Comparison of ENCODE assay signal across 8 cellular contexts in the genomic region with DNA sequence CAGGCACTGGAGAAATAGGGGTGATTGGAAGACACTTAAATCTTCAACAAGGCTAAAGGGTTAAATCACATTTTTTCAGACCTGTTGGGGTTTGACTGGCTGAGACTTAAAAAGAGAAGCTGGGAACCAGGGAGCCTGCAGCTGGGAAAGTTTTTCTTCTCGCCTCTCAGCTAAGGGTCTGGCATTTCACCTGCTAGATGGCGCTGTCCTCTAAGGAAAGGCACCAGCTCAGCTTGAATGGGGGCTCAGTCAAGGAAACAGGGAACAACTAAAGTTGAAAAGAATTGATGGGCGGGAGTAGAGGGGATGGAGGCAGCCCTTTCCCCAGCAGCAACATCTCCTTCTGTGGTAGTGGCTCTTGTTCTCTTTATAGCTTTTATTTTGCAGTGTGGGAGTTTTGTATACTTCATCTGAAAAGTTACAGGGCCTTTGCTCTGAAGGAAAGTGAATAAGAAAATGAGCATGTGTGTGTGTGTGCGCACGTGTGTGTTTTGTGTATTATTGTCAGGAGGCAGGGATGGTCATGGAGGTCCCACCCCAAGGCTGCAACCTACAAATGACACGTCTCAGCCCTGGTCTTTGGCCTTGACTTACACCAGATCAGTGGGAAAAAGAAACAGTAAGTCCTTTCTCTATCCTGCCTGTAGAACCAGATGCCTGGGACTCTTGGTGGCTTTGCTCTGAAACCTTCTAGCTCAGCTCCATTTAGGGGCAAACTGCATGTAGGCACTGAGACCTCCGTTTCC.
DNase-seq lines count a peak whose midpoint lies in the region; ATAC-seq and TF ChIP-seq lines count a peak whose summit lies in the region.

No MANE protein-coding gene starts in this region.

- H3K36me3 Mint-ChIP-seq in activated T-helper 2 cell treated with anti-CD3 and anti-CD28 coated beads, Interferon-gamma antibody, Interleukin-2, Interleukin-4, amounts not matched to agents 10 μg/mL and 5 μg/mL and 100 μg/mL, durations not matched to agents 14 hours and 24 hours and 36 hours (ENCODE audit: low read depth), result no peaks in the 10 kb centered on the region

- ATAC-seq in HG02840 (IDR thresholded peaks at IDR 0.05; ENCODE audit: low FRiP score, unreplicated experiment), result no peak

- H3K9me3 Mint-ChIP-seq in activated T-helper 2 cell treated with anti-CD3 and anti-CD28 coated beads, Interferon-gamma antibody, Interleukin-2, Interleukin-4, amounts not matched to agents 10 μg/mL and 5 μg/mL and 100 μg/mL, durations not matched to agents 14 hours and 24 hours and 36 hours, result no peaks in the 10 kb centered on the region

- H3K4me1 ChIP-seq in PC-9 (replicated peaks; ENCODE audit: insufficient read depth) (no peaks in the 10 kb centered on the region), osteoblast (ENCODE audit: insufficient read depth, low read length) (peaks cover 9% of the 10 kb centered on the region)

- H3K27me3 ChIP-seq in HL-60 (ENCODE audit: insufficient read depth, poor library complexity, severe bottlenecking) (no peaks in the 10 kb centered on the region), PC-9 (ENCODE audit: insufficient read depth, low read depth) (peaks cover 31% of the 10 kb centered on the region), osteoblast (ENCODE audit: insufficient read depth, low read length) (peaks cover 5% of the 10 kb centered on the region)

- CTCF ChIA-PET in PC-9 (lab: Charles Lee), result no interaction called here

- no TSS peak for BruUV-seq in PC-9 (replicated peaks; lab: Mats Ljungman, UMichigan)

- TF ChIP-seq CTCF in GM10266 (IDR thresholded peaks at IDR 0.05; ENCODE audit: control insufficient read depth, insufficient read depth, low read depth, missing control alignments) (peak; percentile 87), HL-60 (IDR thresholded peaks at IDR 0.05; ENCODE audit: insufficient read depth, low read length) (peak; percentile 55), PC-9 (conservative IDR thresholded peaks at IDR 0.05) (peak; percentile 69), osteoblast (IDR thresholded peaks at IDR 0.05; ENCODE audit: extremely low read depth, low read depth, low read length) (peak; percentile 95)

- H3K27ac Mint-ChIP-seq in activated T-helper 2 cell treated with anti-CD3 and anti-CD28 coated beads, Interferon-gamma antibody, Interleukin-2, Interleukin-4, amounts not matched to agents 10 μg/mL and 5 μg/mL and 100 μg/mL, durations not matched to agents 14 hours and 24 hours and 36 hours, result no peak overlapping the region

- H2AFZ ChIP-seq in PC-9 (no peak overlapping the region), osteoblast (ENCODE audit: low read length) (no peak overlapping the region)

- H3K9me3 ChIP-seq in PC-9 (ENCODE audit: insufficient read depth, low read depth) (no peaks in the 10 kb centered on the region), osteoblast (ENCODE audit: low read depth, low read length) (no peaks in the 10 kb centered on the region)

- no peaks in the 10 kb centered on the region for H3K27me3 Mint-ChIP-seq in activated T-helper 2 cell treated with anti-CD3 and anti-CD28 coated beads, Interferon-gamma antibody, Interleukin-2, Interleukin-4, amounts not matched to agents 10 μg/mL and 5 μg/mL and 100 μg/mL, durations not matched to agents 14 hours and 24 hours and 36 hours (ENCODE audit: low read depth)

- H3K4me3 ChIP-seq in HL-60 (replicated peaks; ENCODE audit: insufficient read depth, low read length) (no peak overlapping the region), PC-9 (no peak overlapping the region), osteoblast (ENCODE audit: insufficient read depth, low read length) (no peak overlapping the region)

- no peaks in the 10 kb centered on the region for H3K36me3 ChIP-seq in PC-9 (ENCODE audit: low read depth)
- H3K36me3 ChIP-seq in osteoblast (ENCODE audit: insufficient read depth, low read length), result no peaks in the 10 kb centered on the region

- H3K27ac ChIP-seq in HL-60 (replicated peaks) (no peak overlapping the region), PC-9 (no peak overlapping the region), osteoblast (ENCODE audit: low read depth, low read length) (no peak overlapping the region)

- H3K79me2 ChIP-seq in PC-9 (ENCODE audit: low read depth) (no peaks in the 10 kb centered on the region), osteoblast (ENCODE audit: insufficient read depth, low read length) (no peaks in the 10 kb centered on the region)

- H3F3A ChIP-seq in PC-9 (ENCODE audit: insufficient read depth, low read depth), result no peaks in the 10 kb centered on the region

- POLR2A ChIA-PET in PC-9 (lab: Charles Lee; ENCODE audit: unreplicated experiment), result no interaction called here

- H4K20me1 ChIP-seq in PC-9 (ENCODE audit: insufficient read depth) (no peaks in the 10 kb centered on the region), osteoblast (ENCODE audit: insufficient read depth, low read length) (no peaks in the 10 kb centered on the region)

- peak; percentile 69 for DNase-seq in GM10266 (ENCODE audit: extremely low spot score)
- DNase-seq in HL-60 (ENCODE audit: low read depth in 1 of 2, low spot score in 1 of 2), result peak; percentile 11 to 59
- DNase-seq in PC-9, result peak in 1 of 2 experiments; percentile 32
- peak; percentile 15 for DNase-seq in activated T-helper 2 cell treated with anti-CD3 and anti-CD28 coated beads, Interferon-gamma antibody, Interleukin-2, Interleukin-4, amounts not matched to agents 10 μg/mL and 5 μg/mL and 100 μg/mL, durations not matched to agents 14 hours and 24 hours and 36 hours (ENCODE audit: low spot score)
- DNase-seq in germinal center (ENCODE audit: low spot score), result peak; percentile 77
- no peak for DNase-seq in osteoblast (ENCODE audit: insufficient read length, low spot score, missing footprints)
- DNase-seq in ureter (ENCODE audit: low spot score), result peak; percentile 80

- H3K4me2 ChIP-seq in PC-9 (no peak overlapping the region), osteoblast (ENCODE audit: insufficient read depth, low read length) (no peak overlapping the region)

- no peaks in the 10 kb centered on the region for H3K9me2 ChIP-seq in PC-9 (ENCODE audit: insufficient read depth)

- H3K4me1 Mint-ChIP-seq in activated T-helper 2 cell treated with anti-CD3 and anti-CD28 coated beads, Interferon-gamma antibody, Interleukin-2, Interleukin-4, amounts not matched to agents 10 μg/mL and 5 μg/mL and 100 μg/mL, durations not matched to agents 14 hours and 24 hours and 36 hours (ENCODE audit: low read depth), result no peaks in the 10 kb centered on the region

- H3K4me3 Mint-ChIP-seq in activated T-helper 2 cell treated with anti-CD3 and anti-CD28 coated beads, Interferon-gamma antibody, Interleukin-2, Interleukin-4, amounts not matched to agents 10 μg/mL and 5 μg/mL and 100 μg/mL, durations not matched to agents 14 hours and 24 hours and 36 hours (ENCODE audit: low read depth), result no peak overlapping the region

- intact Hi-C loops in PC-9 (cut with micrococcal nuclease; ENCODE audit: unreplicated experiment), result loop anchor here (2.0 kb wide), 1 partner anchor 958 kb away; no protein-coding TSS in a partner anchor
- intact Hi-C loops in activated T-helper 2 cell treated with anti-CD3 and anti-CD28 coated beads, Interferon-gamma antibody, Interleukin-2, Interleukin-4, amounts not matched to agents 10 μg/mL and 5 μg/mL and 100 μg/mL, durations not matched to agents 14 hours and 24 hours and 36 hours (cut with micrococcal nuclease), result loop anchor here (5.0 kb wide), 2 partner anchors 522 to 932 kb away; no protein-coding TSS in a partner anchor
